Comparison of ENCODE assay signal across 8 cellular contexts in genomic region chr7:149883452-149883861, GRCh38. TPM values are rescaled to one million over a fixed set of nuclear protein-coding genes. Genes with fewer than 3 reads are reported as not detected.
DNase-seq lines count a peak whose midpoint lies in the region; ATAC-seq and TF ChIP-seq lines count a peak whose summit lies in the region.

No MANE protein-coding gene starts in this region.

- peak; percentile 54 to 63 (median 60) for TF ChIP-seq CTCF in esophagus muscularis mucosa (IDR thresholded peaks at IDR 0.05)
- TF ChIP-seq CTCF in vagina (IDR thresholded peaks at IDR 0.05), result peak; percentile 22 to 34 (median 23)

- no peaks in the 10 kb centered on the region for H3K9me3 Mint-ChIP-seq in naive thymus-derived CD4-positive, alpha-beta T cell

- intact Hi-C loops in esophagus muscularis mucosa (cut with DNase I) (loop anchor here (10.0 kb wide), 1 partner anchor 161 kb away; no protein-coding TSS in a partner anchor), vagina (cut with DNase I) (no loop called here)
- intact Hi-C loops in naive thymus-derived CD4-positive, alpha-beta T cell (cut with micrococcal nuclease), result loop anchor here (1.0 to 5.0 kb wide), 7 partner anchors 13 to 394 kb away; no protein-coding TSS in a partner anchor

- H3K36me3 Mint-ChIP-seq in naive thymus-derived CD4-positive, alpha-beta T cell, result peaks cover 0 to 25% (median 16%) of the 10 kb centered on the region in 5 donors

- H3K4me1 ChIP-seq in esophagus muscularis mucosa (peaks cover 29 to 43% (median 41%) of the 10 kb centered on the region in 4 donors), vagina (no peaks in the 10 kb centered on the region)
- peaks cover 0 to 7% of the 10 kb centered on the region in 2 donors for H3K4me1 ChIP-seq in naive thymus-derived CD4-positive, alpha-beta T cell (ENCODE audit: control insufficient read depth in 2 of 2, insufficient read depth in 2 of 2, low read length in 2 of 2)

- DNase-seq in NCI-H2107 treated with DMSO at 0.1 percent for 48 hours (lab: John Stamatoyannopoulos, UW; ENCODE audit: unreplicated experiment) (peak; percentile 67), NCI-H2107 (lab: John Stamatoyannopoulos, UW) (no peak), NCI-H2196 (lab: John Stamatoyannopoulos, UW; ENCODE audit: unreplicated experiment) (peak; percentile 76), esophagus muscularis mucosa (ENCODE audit: extremely low spot score) (peak; percentile 91), vagina (ENCODE audit: extremely low spot score in 2 of 2) (no peak)
- peak; percentile 52 for DNase-seq in activated CD4-positive, alpha-beta T cell treated with anti-CD3 and anti-CD28 coated beads, Interleukin-2, amount 50 U/mL, for 1 hour
- DNase-seq in naive thymus-derived CD4-positive, alpha-beta T cell, result peak in 4 of 9 donors; percentile 58 to 63 (median 60)

- no peak for TF ChIP-seq EP300 in esophagus muscularis mucosa (IDR thresholded peaks at IDR 0.05)

- peak overlapping the region in 6 of 9 donors; percentile 11 to 80 (median 62) for H3K27ac Mint-ChIP-seq in naive thymus-derived CD4-positive, alpha-beta T cell

- peak overlapping the region in 2 of 4 donors; percentile 45 to 56 for H3K27ac ChIP-seq in esophagus muscularis mucosa (replicated peaks in 1 of 4)
- H3K27ac ChIP-seq in naive thymus-derived CD4-positive, alpha-beta T cell (ENCODE audit: low read depth, low read length), result no peak overlapping the region
- H3K27ac ChIP-seq in vagina, result no peak overlapping the region

- H3K4me1 Mint-ChIP-seq in naive thymus-derived CD4-positive, alpha-beta T cell, result peaks cover 5 to 26% (median 19%) of the 10 kb centered on the region in 7 donors

- H3K27me3 ChIP-seq in esophagus muscularis mucosa (no peaks in the 10 kb centered on the region), vagina (no peaks in the 10 kb centered on the region)
- H3K27me3 ChIP-seq in naive thymus-derived CD4-positive, alpha-beta T cell (ENCODE audit: control insufficient read depth in 2 of 2, insufficient read depth in 2 of 2, low read length in 2 of 2), result no peaks in the 10 kb centered on the region

- CTCF ChIA-PET in naive thymus-derived CD4-positive, alpha-beta T cell (lab: Charles Lee), result interaction anchor here (0.8 to 4.1 kb wide), 7 partner anchors 13 to 76 kb away, joined by 3 to 32 read pairs (median 6); partner anchors contain the start of gene ZNF862

- no peaks in the 10 kb centered on the region for H3K27me3 Mint-ChIP-seq in naive thymus-derived CD4-positive, alpha-beta T cell

- H3K36me3 ChIP-seq in esophagus muscularis mucosa (peaks cover 0 to 18% (median 9%) of the 10 kb centered on the region in 4 donors), vagina (no peaks in the 10 kb centered on the region)
- peaks cover 0 to 34% (median 0%) of the 10 kb centered on the region in 3 experiments for H3K36me3 ChIP-seq in naive thymus-derived CD4-positive, alpha-beta T cell (ENCODE audit: control insufficient read depth in 2 of 3, insufficient read depth in 3 of 3, low read length in 3 of 3)

- H3K4me3 Mint-ChIP-seq in naive thymus-derived CD4-positive, alpha-beta T cell, result peak overlapping the region in 1 of 10 donors; percentile 38

- WGBS in esophagus muscularis mucosa, result 38% methylated on average over 12 of the region's 12 CpGs

- H3K9me3 ChIP-seq in esophagus muscularis mucosa, result no peaks in the 10 kb centered on the region
- H3K9me3 ChIP-seq in naive thymus-derived CD4-positive, alpha-beta T cell (ENCODE audit: control insufficient read depth in 2 of 3, low read length in 3 of 3), result no peaks in the 10 kb centered on the region
- H3K9me3 ChIP-seq in vagina, result no peaks in the 10 kb centered on the region

- TF ChIP-seq POLR2A in esophagus muscularis mucosa (IDR thresholded peaks at IDR 0.05; ENCODE audit: low read depth) (no peak), vagina (IDR thresholded peaks at IDR 0.05) (no peak)

- no peak overlapping the region for H3K4me3 ChIP-seq in esophagus muscularis mucosa
- no peak overlapping the region for H3K4me3 ChIP-seq in naive thymus-derived CD4-positive, alpha-beta T cell (ENCODE audit: low read length)
- no peak overlapping the region for H3K4me3 ChIP-seq in vagina

- ATAC-seq in HG02642 (IDR thresholded peaks at IDR 0.05; ENCODE audit: poor library complexity, unreplicated experiment), result peak; percentile 78
- peak; percentile 81 for ATAC-seq in naive thymus-derived CD4-positive, alpha-beta T cell

- POLR2A ChIA-PET in naive thymus-derived CD4-positive, alpha-beta T cell (lab: Charles Lee), result interaction anchor here (1.0 to 2.5 kb wide), 4 partner anchors 14 to 76 kb away, joined by 3 to 10 read pairs (median 7); no protein-coding TSS in a partner anchor

RNA-seq across cellular contexts. Expression of gene ATP6V0E2, which starts 9.7 kb away (rescaled TPM):
- 10 to 100 TPM; 17.9 to 55.1 (median 32.7) TPM for total RNA-seq in esophagus muscularis mucosa
- 10 to 100 TPM; 32.7 to 84.0 (median 55.4) TPM for total RNA-seq in naive thymus-derived CD4-positive, alpha-beta T cell
- polyA plus RNA-seq in naive thymus-derived CD4-positive, alpha-beta T cell, result 100 to 1,000 TPM; 199 to 240 TPM
- 13.3 TPM for total RNA-seq in vagina

RNA-seq across cellular contexts. Expression of gene ZNF862, which starts 45.3 kb away (rescaled TPM):
- total RNA-seq in esophagus muscularis mucosa (10 to 100 TPM in 3 of 4 donors, 1 to 10 TPM in 1; 9.1 to 17.1 (median 13.3) TPM), vagina (21.1 TPM)
- 100 to 1,000 TPM in 2 of 5 experiments, 10 to 100 TPM in 3; 36.9 to 112 (median 41.8) TPM for total RNA-seq in naive thymus-derived CD4-positive, alpha-beta T cell
- polyA plus RNA-seq in naive thymus-derived CD4-positive, alpha-beta T cell, result 10 to 100 TPM in 1 of 2 donors, 1 to 10 TPM in 1; 9.1 to 11.7 TPM

Comparison
In these comparisons a context has a peak if more than half of its experiments do, and no peak if none do; other contexts are left out.
1. DNase-seq: peak in NCI-H2107 treated with DMSO at 0.1 percent for 48 hours (single experiment), NCI-H2196 (single experiment), activated CD4-positive, alpha-beta T cell treated with anti-CD3 and anti-CD28 coated beads, Interleukin-2, amount 50 U/mL, for 1 hour (single experiment) and esophagus muscularis mucosa (single experiment); none in NCI-H2107 (single experiment) and vagina (0 of 2).